19 cellular contexts compared by ENCODE assay signal in the genomic region with DNA sequence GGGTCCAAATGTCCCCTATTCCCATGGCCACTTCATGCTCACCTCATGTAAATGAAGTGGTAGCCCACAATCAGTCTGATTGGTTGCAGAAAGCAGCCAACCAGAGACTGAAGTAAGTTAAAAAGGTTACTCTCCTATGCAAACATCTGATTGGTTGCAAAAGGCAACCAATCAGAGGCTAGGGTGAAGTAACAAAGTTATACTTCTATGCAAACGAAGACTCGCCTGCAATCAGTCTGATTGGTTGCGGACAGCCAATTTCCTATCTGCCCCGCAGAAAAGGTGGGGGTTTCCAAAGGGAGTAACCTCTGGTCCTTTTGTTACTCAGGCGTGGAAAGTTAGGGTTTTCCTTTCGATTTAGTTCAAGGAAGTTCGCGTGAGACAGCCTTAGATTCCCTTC.
DNase-seq lines count a peak whose midpoint lies in the region; ATAC-seq, FAIRE-seq and TF ChIP-seq lines count a peak whose summit lies in the region.
"Had no signal": no experiment of that assay in that cellular context is flagged by ENCODE, and none has a peak within 500 bp of the region (broad histone marks: within the 10 kb centered on the region; RNA-seq: fewer than 3 reads in every experiment).

No MANE protein-coding gene starts in this region.

- H3K9me3 ChIP-seq in trophoblast cell (ENCODE audit: insufficient read depth, low read depth, low read length) = no peaks in the 10 kb centered on the region
- H3K9me3 ChIP-seq: upper lobe of left lung had no signal

- H2BK12ac ChIP-seq in trophoblast cell (ENCODE audit: low read length) = no peak overlapping the region

- H4K8ac ChIP-seq in trophoblast cell (ENCODE audit: low read depth, low read length) = no peak overlapping the region

- no peak overlapping the region for H3K23ac ChIP-seq in trophoblast cell (ENCODE audit: low read length)

- H3K4me3 ChIP-seq in trophoblast cell (ENCODE audit: low read depth, low read length) = no peak overlapping the region
- H3K4me3 ChIP-seq: upper lobe of left lung had no signal

- no peak for DNase-seq in GM12891 (ENCODE audit: insufficient read length, low spot score)
- peak; percentile 20 for DNase-seq in HT-29 (ENCODE audit: low spot score)
- peak; percentile 73 for DNase-seq in RPMI7951 (ENCODE audit: low read depth)
- peak; percentile 55 to 66 for DNase-seq in trophoblast cell
- DNase-seq in activated CD4-positive, alpha-beta T cell treated with anti-CD3 and anti-CD28 coated beads for 36 hours = no peak
- DNase-seq in activated effector memory CD4-positive, alpha-beta T cell treated with anti-CD3 and anti-CD28 coated beads, Interleukin-2, amount 50 U/mL, for 16 hours = no peak
- no peak for DNase-seq in sciatic nerve (ENCODE audit: low spot score)
- no peak for DNase-seq in activated CD4-positive, CD25-positive, alpha-beta regulatory T cell (lab: John Stamatoyannopoulos, UW)
- DNase-seq: activated CD4-positive, alpha-beta T cell treated with anti-CD3 and anti-CD28 coated beads for 4 hours; effector memory CD4-positive, alpha-beta T cell; NCI-H1436; NCI-H510A treated with DMSO at 0.1 percent for 48 hours; posterior cingulate gyrus; stimulated activated CD4-positive, alpha-beta T cell treated with anti-CD3 and anti-CD28 coated beads, Interleukin-4, amount 100 ng/mL, for 24 hours; stimulated activated naive CD8-positive, alpha-beta T cell treated with anti-CD3 and anti-CD28 coated beads, Interleukin-15, amount 100 ng/mL, for 72 hours; upper lobe of left lung had no signal

- no peak overlapping the region for H3K14ac ChIP-seq in trophoblast cell (ENCODE audit: low read length)

- H3K9me3 Mint-ChIP-seq in activated CD4-positive, alpha-beta T cell treated with anti-CD3 and anti-CD28 coated beads for 36 hours (ENCODE audit: low read depth) = no peaks in the 10 kb centered on the region
- H3K9me3 Mint-ChIP-seq: activated naive CD4-positive, alpha-beta T cell treated with anti-CD3 and anti-CD28 coated beads, Interleukin-2, amount 50 U/mL, for 72 hours; mesothelial cell of epicardium; nephron; stimulated activated naive CD8-positive, alpha-beta T cell treated with anti-CD3 and anti-CD28 coated beads, Interleukin-15, amount 100 ng/mL, for 72 hours had no signal

- no peak overlapping the region for H3K4ac ChIP-seq in trophoblast cell (ENCODE audit: low read depth, low read length)

- no CpG with 5 or more reads among the region's 8 CpGs for WGBS in trophoblast cell (ENCODE audit: extremely low coverage, insufficient coverage, insufficient read length)

- CTCF ChIA-PET in activated CD4-positive, alpha-beta T cell treated with anti-CD3 and anti-CD28 coated beads for 36 hours (lab: Charles Lee) = no interaction called here

- H3K27me3 Mint-ChIP-seq in activated CD4-positive, alpha-beta T cell treated with anti-CD3 and anti-CD28 coated beads for 36 hours = peaks cover 23% of the 10 kb centered on the region

- no peaks in the 10 kb centered on the region for H3K79me1 ChIP-seq in trophoblast cell (ENCODE audit: low read length)

- no peak overlapping the region for H4K12ac ChIP-seq in trophoblast cell (ENCODE audit: low read depth, low read length)

- H3K9ac ChIP-seq in trophoblast cell (ENCODE audit: low read length) = no peak overlapping the region

- no peak overlapping the region for H2AK5ac ChIP-seq in trophoblast cell (ENCODE audit: low read length)

- H3K4me1 Mint-ChIP-seq in activated CD4-positive, alpha-beta T cell treated with anti-CD3 and anti-CD28 coated beads for 36 hours = no peaks in the 10 kb centered on the region
- H3K4me1 Mint-ChIP-seq: mesothelial cell of epicardium; nephron; stimulated activated naive CD8-positive, alpha-beta T cell treated with anti-CD3 and anti-CD28 coated beads, Interleukin-15, amount 100 ng/mL, for 72 hours had no signal

- no peak overlapping the region for H2BK120ac ChIP-seq in trophoblast cell (ENCODE audit: insufficient read depth, low read length, poor library complexity)

- POLR2A ChIA-PET in activated CD4-positive, alpha-beta T cell treated with anti-CD3 and anti-CD28 coated beads for 36 hours (lab: Charles Lee) = no interaction called here

- H3K27ac Mint-ChIP-seq in activated CD4-positive, alpha-beta T cell treated with anti-CD3 and anti-CD28 coated beads for 36 hours = no peak overlapping the region
- H3K27ac Mint-ChIP-seq: activated naive CD4-positive, alpha-beta T cell treated with anti-CD3 and anti-CD28 coated beads, Interleukin-2, amount 50 U/mL, for 72 hours; mesothelial cell of epicardium; nephron; stimulated activated naive CD8-positive, alpha-beta T cell treated with anti-CD3 and anti-CD28 coated beads, Interleukin-15, amount 100 ng/mL, for 72 hours had no signal

- no peaks in the 10 kb centered on the region for H3K79me2 ChIP-seq in trophoblast cell (ENCODE audit: control insufficient read depth, insufficient read depth, low read length, poor library complexity)

- no peak overlapping the region for H3K27ac ChIP-seq in trophoblast cell (ENCODE audit: low read depth, low read length)
- H3K27ac ChIP-seq: upper lobe of left lung had no signal

- H2BK5ac ChIP-seq in trophoblast cell (ENCODE audit: low read depth, low read length, poor library complexity) = no peak overlapping the region

- no peak overlapping the region for H3K4me2 ChIP-seq in trophoblast cell (ENCODE audit: low read length)

- no peaks in the 10 kb centered on the region for H3K4me1 ChIP-seq in trophoblast cell (ENCODE audit: control insufficient read depth in 1 of 2, insufficient read depth in 2 of 2, low read length in 2 of 2)
- H3K4me1 ChIP-seq: upper lobe of left lung had no signal

- H3K36me3 Mint-ChIP-seq in activated CD4-positive, alpha-beta T cell treated with anti-CD3 and anti-CD28 coated beads for 36 hours (ENCODE audit: low read depth) = no peaks in the 10 kb centered on the region
- H3K36me3 Mint-ChIP-seq: activated naive CD4-positive, alpha-beta T cell treated with anti-CD3 and anti-CD28 coated beads, Interleukin-2, amount 50 U/mL, for 72 hours; mesothelial cell of epicardium had no signal

- no peaks in the 10 kb centered on the region for H3K27me3 ChIP-seq in trophoblast cell (ENCODE audit: insufficient read depth, low read length)
- H3K27me3 ChIP-seq: upper lobe of left lung had no signal

- H3K36me3 ChIP-seq in trophoblast cell (ENCODE audit: control insufficient read depth in 1 of 2, insufficient read depth in 2 of 2, low read length in 2 of 2) = no peaks in the 10 kb centered on the region
- H3K36me3 ChIP-seq: upper lobe of left lung had no signal

- H4K91ac ChIP-seq in trophoblast cell (ENCODE audit: low read depth, low read length) = no peak overlapping the region

- H2AFZ ChIP-seq in trophoblast cell (ENCODE audit: insufficient read depth, low read length, poor library complexity) = no peak overlapping the region

- no peak for TF ChIP-seq POLR2A in GM12891 (IDR thresholded peaks at IDR 0.05; ENCODE audit: low read depth, low read length)

- peak; percentile 64 for FAIRE-seq in GM12891 (lab: Jason Lieb, UNC)

- no peak overlapping the region for H3K4me3 Mint-ChIP-seq in activated CD4-positive, alpha-beta T cell treated with anti-CD3 and anti-CD28 coated beads for 36 hours
- H3K4me3 Mint-ChIP-seq: mesothelial cell of epicardium; nephron; stimulated activated naive CD8-positive, alpha-beta T cell treated with anti-CD3 and anti-CD28 coated beads, Interleukin-15, amount 100 ng/mL, for 72 hours had no signal

- no peak overlapping the region for H3K18ac ChIP-seq in trophoblast cell (ENCODE audit: low read length)

- no peak for ATAC-seq in activated CD4-positive, alpha-beta T cell treated with anti-CD3 and anti-CD28 coated beads for 36 hours
- ATAC-seq in sciatic nerve = no peak
- ATAC-seq: activated naive CD4-positive, alpha-beta T cell treated with anti-CD3 and anti-CD28 coated beads, Interleukin-2, amount 50 U/mL, for 72 hours; stimulated activated naive CD8-positive, alpha-beta T cell treated with anti-CD3 and anti-CD28 coated beads, Interleukin-15, amount 100 ng/mL, for 72 hours had no signal

- intact Hi-C loops in activated CD4-positive, alpha-beta T cell treated with anti-CD3 and anti-CD28 coated beads for 36 hours (cut with DNase I, micrococcal nuclease) = no loop called here
- intact Hi-C loops in sciatic nerve (cut with DNase I) = no loop called here

TF ChIP-seq in GM12891, 5 proteins besides CTCF, POLR2A, EP300 and RAD21:
- TF ChIP-seq PAX5 (IDR thresholded peaks at IDR 0.05; ENCODE audit: insufficient read depth, low read length, severe bottlenecking) (no peak), SPI1 (IDR thresholded peaks at IDR 0.05; ENCODE audit: low read depth, low read length) (no peak), POLR2AphosphoS5 (IDR thresholded peaks at IDR 0.05; ENCODE audit: low read depth, low read length) (no peak), POU2F2 (IDR thresholded peaks at IDR 0.05; ENCODE audit: low read depth, low read length) (no peak), TAF1 (IDR thresholded peaks at IDR 0.05; ENCODE audit: low read depth, low read length) (no peak)

Comparison
In these comparisons a context has a peak if more than half of its experiments do, and no peak if none do; other contexts are left out.
1. DNase-seq: peak in HT-29 (single experiment), RPMI7951 (single experiment) and trophoblast cell (2 of 2); none in GM12891 (single experiment), activated CD4-positive, alpha-beta T cell treated with anti-CD3 and anti-CD28 coated beads for 36 hours (single experiment), activated effector memory CD4-positive, alpha-beta T cell treated with anti-CD3 and anti-CD28 coated beads, Interleukin-2, amount 50 U/mL, for 16 hours (single experiment), sciatic nerve (single experiment) and activated CD4-positive, CD25-positive, alpha-beta regulatory T cell (0 of 4).